In the genomic region with DNA sequence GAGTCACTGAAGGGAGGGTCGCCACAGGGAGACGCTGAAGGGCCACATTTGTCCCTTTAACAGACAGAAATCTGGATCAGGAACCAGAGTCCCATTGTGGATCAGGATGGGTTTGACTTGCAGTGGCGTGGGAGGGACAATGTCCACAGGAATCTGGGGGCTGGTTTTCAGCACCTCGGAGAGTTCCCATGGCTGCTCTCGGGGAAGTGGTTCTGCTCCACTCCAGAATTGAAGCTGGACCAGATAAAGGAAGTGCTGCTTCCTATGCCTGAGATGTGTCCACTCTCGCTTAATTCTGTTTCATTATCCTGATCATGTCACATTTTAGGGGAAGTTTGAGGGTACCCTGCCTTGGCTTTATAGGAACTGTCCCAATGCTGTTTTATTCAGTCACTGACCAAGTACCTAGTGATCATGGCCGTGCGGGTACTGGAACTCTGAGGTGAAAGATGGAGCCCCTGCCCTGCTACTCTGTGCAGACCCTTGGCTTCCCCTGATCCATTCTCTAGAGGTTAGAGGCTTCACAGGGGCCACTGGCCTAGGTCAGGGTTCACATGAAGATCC, we compare ENCODE assay signal across 1 cellular context.
TF ChIP-seq lines count a peak whose summit lies in the region.

No MANE protein-coding gene starts in this region.

TF ChIP-seq in liver, 16 proteins besides CTCF, POLR2A, EP300 and RAD21 (continued from another document):
- TF ChIP-seq, protein P1, sequence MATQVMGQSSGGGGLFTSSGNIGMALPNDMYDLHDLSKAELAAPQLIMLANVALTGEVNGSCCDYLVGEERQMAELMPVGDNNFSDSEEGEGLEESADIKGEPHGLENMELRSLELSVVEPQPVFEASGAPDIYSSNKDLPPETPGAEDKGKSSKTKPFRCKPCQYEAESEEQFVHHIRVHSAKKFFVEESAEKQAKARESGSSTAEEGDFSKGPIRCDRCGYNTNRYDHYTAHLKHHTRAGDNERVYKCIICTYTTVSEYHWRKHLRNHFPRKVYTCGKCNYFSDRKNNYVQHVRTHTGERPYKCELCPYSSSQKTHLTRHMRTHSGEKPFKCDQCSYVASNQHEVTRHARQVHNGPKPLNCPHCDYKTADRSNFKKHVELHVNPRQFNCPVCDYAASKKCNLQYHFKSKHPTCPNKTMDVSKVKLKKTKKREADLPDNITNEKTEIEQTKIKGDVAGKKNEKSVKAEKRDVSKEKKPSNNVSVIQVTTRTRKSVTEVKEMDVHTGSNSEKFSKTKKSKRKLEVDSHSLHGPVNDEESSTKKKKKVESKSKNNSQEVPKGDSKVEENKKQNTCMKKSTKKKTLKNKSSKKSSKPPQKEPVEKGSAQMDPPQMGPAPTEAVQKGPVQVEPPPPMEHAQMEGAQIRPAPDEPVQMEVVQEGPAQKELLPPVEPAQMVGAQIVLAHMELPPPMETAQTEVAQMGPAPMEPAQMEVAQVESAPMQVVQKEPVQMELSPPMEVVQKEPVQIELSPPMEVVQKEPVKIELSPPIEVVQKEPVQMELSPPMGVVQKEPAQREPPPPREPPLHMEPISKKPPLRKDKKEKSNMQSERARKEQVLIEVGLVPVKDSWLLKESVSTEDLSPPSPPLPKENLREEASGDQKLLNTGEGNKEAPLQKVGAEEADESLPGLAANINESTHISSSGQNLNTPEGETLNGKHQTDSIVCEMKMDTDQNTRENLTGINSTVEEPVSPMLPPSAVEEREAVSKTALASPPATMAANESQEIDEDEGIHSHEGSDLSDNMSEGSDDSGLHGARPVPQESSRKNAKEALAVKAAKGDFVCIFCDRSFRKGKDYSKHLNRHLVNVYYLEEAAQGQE (IDR thresholded peaks at IDR 0.05), result peak; percentile 99
